Comparison of ENCODE assay signal across 20 cellular contexts in genomic region chr17:67602439-67602838, GRCh38.
DNase-seq lines count a peak whose midpoint lies in the region; ATAC-seq, FAIRE-seq and TF ChIP-seq lines count a peak whose summit lies in the region.
"Had no signal": no experiment of that assay in that cellular context is flagged by ENCODE, and none has a peak within 500 bp of the region (broad histone marks: within the 10 kb centered on the region; RNA-seq: fewer than 3 reads in every experiment).

No MANE protein-coding gene starts in this region.

- TF ChIP-seq RAD21 in HepG2 (CRISPR knock-in tag; IDR thresholded peaks at IDR 0.05), result no peak

- peak overlapping the region; percentile 73 for H3K27ac Mint-ChIP-seq in activated T-helper 17 cell treated with anti-CD3 and anti-CD28 coated beads, Interleukin-2, amount 50 U/mL, for 72 hours
- peak overlapping the region; percentile 70 for H3K27ac Mint-ChIP-seq in stimulated activated effector memory CD8-positive, alpha-beta T cell treated with anti-CD3 and anti-CD28 coated beads, Interleukin-12 subunit alpha, Interleukin-12 subunit beta, amount 100 ng/mL, for 72 hours
- H3K27ac Mint-ChIP-seq: activated CD4-positive, alpha-beta T cell treated with anti-CD3 and anti-CD28 coated beads, Interleukin-2, amount 10 ng/mL, durations not matched to agents 7 days and 5 days; mesothelial cell of epicardium had no signal

- no peak overlapping the region for H2AFZ ChIP-seq in HepG2 (ENCODE audit: low read length)

- 21% methylated on average over 4 of the region's 4 CpGs for WGBS in HepG2 (ENCODE audit: low lambda C conversion rate)
- WGBS in right lobe of liver (ENCODE audit: insufficient coverage, low coverage, low lambda C conversion rate, missing lambda C conversion rate), result 67% methylated on average over 3 of the region's 4 CpGs

- POLR2A ChIA-PET in HepG2 (lab: Yijun Ruan, JAX), result no interaction called here

- peaks cover 20% of the 10 kb centered on the region for H3K36me3 Mint-ChIP-seq in activated T-helper 17 cell treated with anti-CD3 and anti-CD28 coated beads, Interleukin-2, amount 50 U/mL, for 72 hours (ENCODE audit: low read depth)
- H3K36me3 Mint-ChIP-seq in stimulated activated effector memory CD8-positive, alpha-beta T cell treated with anti-CD3 and anti-CD28 coated beads, Interleukin-12 subunit alpha, Interleukin-12 subunit beta, amount 100 ng/mL, for 72 hours, result peaks cover 6% of the 10 kb centered on the region

- TF ChIP-seq CTCF in HepG2 (CRISPR knock-in tag; IDR thresholded peaks at IDR 0.05), result no peak
- TF ChIP-seq CTCF in right lobe of liver (IDR thresholded peaks at IDR 0.05), result no peak

- H3K4me1 ChIP-seq in HepG2 (ENCODE audit: insufficient read depth, low read length) (peaks cover 11% of the 10 kb centered on the region), right lobe of liver (no peaks in the 10 kb centered on the region)
- H3K4me1 ChIP-seq: SJCRH30 had no signal

- H3K4me3 ChIP-seq in HepG2 (replicated peaks in 1 of 3; ENCODE audit: insufficient read depth in 1 of 3, low read depth in 2 of 3, low read length in 3 of 3) (no peak overlapping the region), right lobe of liver (no peak overlapping the region)
- H3K4me3 ChIP-seq: SJCRH30, suprapubic skin, upper lobe of left lung had no signal

- BruUV-seq in HepG2 (replicated peaks; lab: Mats Ljungman, UMichigan), result no TSS peak

- no peak for FAIRE-seq in HepG2 (lab: Jason Lieb, UNC)
- FAIRE-seq in H54 (lab: Jason Lieb, UNC), result no peak
- FAIRE-seq: astrocyte had no signal

- DNase-seq in HepG2 (ENCODE audit: low spot score), result no peak
- DNase-seq in right lobe of liver, result no peak
- peak; percentile 47 for DNase-seq in islet precursor cell
- no peak for DNase-seq in stimulated activated effector memory CD8-positive, alpha-beta T cell treated with anti-CD3 and anti-CD28 coated beads, Interleukin-12 subunit alpha, Interleukin-12 subunit beta, amount 100 ng/mL, for 72 hours (ENCODE audit: low spot score in 2 of 2)
- DNase-seq in GM03348 (ENCODE audit: low spot score), result no peak
- DNase-seq in H54 (ENCODE audit: insufficient read length, low spot score), result no peak
- DNase-seq: KG1, NCI-H2171, upper lobe of left lung had no signal

- ATAC-seq in HepG2 (peak; percentile 21; the same call in 1 of the 3 replicates), right lobe of liver (no peak), HG03039 (IDR thresholded peaks at IDR 0.05; ENCODE audit: unreplicated experiment) (no peak)
- ATAC-seq in activated T-helper 17 cell treated with anti-CD3 and anti-CD28 coated beads, Interleukin-2, amount 50 U/mL, for 72 hours (replicated peaks), result no peak
- ATAC-seq in stimulated activated effector memory CD8-positive, alpha-beta T cell treated with anti-CD3 and anti-CD28 coated beads, Interleukin-12 subunit alpha, Interleukin-12 subunit beta, amount 100 ng/mL, for 72 hours, result no peak

- TF ChIP-seq POLR2A in HepG2 (IDR thresholded peaks at IDR 0.05; ENCODE audit: insufficient read depth in 1 of 2, low read depth in 2 of 2, low read length in 2 of 2) (no peak), right lobe of liver (IDR thresholded peaks at IDR 0.05) (no peak), H54 (IDR thresholded peaks at IDR 0.05; ENCODE audit: low read depth, low read length) (no peak)

- H3K9ac ChIP-seq in HepG2 (ENCODE audit: insufficient read depth, low read depth, low read length), result no peak overlapping the region

- no peaks in the 10 kb centered on the region for H3K9me3 Mint-ChIP-seq in activated T-helper 17 cell treated with anti-CD3 and anti-CD28 coated beads, Interleukin-2, amount 50 U/mL, for 72 hours
- H3K9me3 Mint-ChIP-seq in stimulated activated effector memory CD8-positive, alpha-beta T cell treated with anti-CD3 and anti-CD28 coated beads, Interleukin-12 subunit alpha, Interleukin-12 subunit beta, amount 100 ng/mL, for 72 hours, result no peaks in the 10 kb centered on the region
- H3K9me3 Mint-ChIP-seq: activated CD4-positive, alpha-beta T cell treated with anti-CD3 and anti-CD28 coated beads, Interleukin-2, amount 10 ng/mL, durations not matched to agents 7 days and 5 days had no signal

- no peak for TF ChIP-seq EP300 in HepG2 (IDR thresholded peaks at IDR 0.05; ENCODE audit: low read depth in 2 of 2, low read length in 2 of 2)
- TF ChIP-seq EP300 in HepG2 (CRISPR knock-in tag; IDR thresholded peaks at IDR 0.05; ENCODE audit: borderline replicate concordance), result no peak

- H3K79me2 ChIP-seq in HepG2 (ENCODE audit: insufficient read depth, low read length), result no peaks in the 10 kb centered on the region

- H3K4me1 Mint-ChIP-seq in activated T-helper 17 cell treated with anti-CD3 and anti-CD28 coated beads, Interleukin-2, amount 50 U/mL, for 72 hours, result peaks cover 21% of the 10 kb centered on the region
- peaks cover 16% of the 10 kb centered on the region for H3K4me1 Mint-ChIP-seq in stimulated activated effector memory CD8-positive, alpha-beta T cell treated with anti-CD3 and anti-CD28 coated beads, Interleukin-12 subunit alpha, Interleukin-12 subunit beta, amount 100 ng/mL, for 72 hours
- H3K4me1 Mint-ChIP-seq: endodermal cell had no signal

- intact Hi-C loops in HepG2 (cut with micrococcal nuclease; ENCODE audit: unreplicated experiment) (no loop called here), right lobe of liver (cut with DNase I) (no loop called here)

- H3K27me3 ChIP-seq in HepG2 (ENCODE audit: control insufficient read depth in 1 of 2, insufficient read depth in 2 of 2, low read length in 2 of 2) (no peaks in the 10 kb centered on the region), right lobe of liver (no peaks in the 10 kb centered on the region)
- H3K27me3 ChIP-seq: BE2C, SJCRH30, suprapubic skin, upper lobe of left lung had no signal

- no peaks in the 10 kb centered on the region for H3K27me3 Mint-ChIP-seq in activated T-helper 17 cell treated with anti-CD3 and anti-CD28 coated beads, Interleukin-2, amount 50 U/mL, for 72 hours
- H3K27me3 Mint-ChIP-seq: activated CD4-positive, alpha-beta T cell treated with anti-CD3 and anti-CD28 coated beads, Interleukin-2, amount 10 ng/mL, durations not matched to agents 7 days and 5 days had no signal

- no peaks in the 10 kb centered on the region for H4K20me1 ChIP-seq in HepG2 (ENCODE audit: insufficient read depth, low read length)

- CTCF ChIA-PET in HepG2 (lab: Yijun Ruan, JAX; ENCODE audit: low intra/inter-chr PET ratio, low total read pairs), result interaction anchor here (0.9 to 2.3 kb wide), 4 partner anchors 215 to 227 kb away, joined by 3 to 12 read pairs (median 7); partner anchors contain the start of gene PITPNC1

- no peaks in the 10 kb centered on the region for H3K9me3 ChIP-seq in HepG2 (ENCODE audit: low read length)
- H3K9me3 ChIP-seq in right lobe of liver, result no peaks in the 10 kb centered on the region
- H3K9me3 ChIP-seq: BE2C, SJCRH30, suprapubic skin, upper lobe of left lung had no signal

- H3K27ac ChIP-seq in HepG2 (ENCODE audit: extremely low read length, insufficient read depth, low read length) (no peak overlapping the region), right lobe of liver (no peak overlapping the region)
- H3K27ac ChIP-seq: HL-60, SJCRH30, suprapubic skin, upper lobe of left lung, WERI-Rb-1 had no signal

- in situ Hi-C loops in HepG2 (cut with HindIII; ENCODE audit: extremely low pct_ligation_motif_present, low pct_unique_long_range_greater_than_20kb), result loop anchor here (10.0 kb wide), 1 partner anchor 228 kb away; the partner anchor contains the start of gene PITPNC1

- no peak overlapping the region for H3K4me2 ChIP-seq in HepG2 (ENCODE audit: low read depth, low read length)

- H3K4me3 Mint-ChIP-seq in activated T-helper 17 cell treated with anti-CD3 and anti-CD28 coated beads, Interleukin-2, amount 50 U/mL, for 72 hours, result no peak overlapping the region
- H3K4me3 Mint-ChIP-seq in stimulated activated effector memory CD8-positive, alpha-beta T cell treated with anti-CD3 and anti-CD28 coated beads, Interleukin-12 subunit alpha, Interleukin-12 subunit beta, amount 100 ng/mL, for 72 hours, result no peak overlapping the region
- H3K4me3 Mint-ChIP-seq: activated CD4-positive, alpha-beta T cell treated with anti-CD3 and anti-CD28 coated beads, Interleukin-2, amount 10 ng/mL, durations not matched to agents 7 days and 5 days; endodermal cell; mesothelial cell of epicardium had no signal

- H3K36me3 ChIP-seq in HepG2 (replicated peaks in 1 of 2; ENCODE audit: control insufficient read depth in 1 of 2, insufficient read depth in 2 of 2, low read length in 2 of 2) (no peaks in the 10 kb centered on the region), right lobe of liver (no peaks in the 10 kb centered on the region)
- H3K36me3 ChIP-seq: BE2C, SJCRH30, suprapubic skin, upper lobe of left lung, WERI-Rb-1 had no signal

TF ChIP-seq in HepG2, 621 proteins besides CTCF, POLR2A, EP300 and RAD21:
- TF ChIP-seq TAF1 (CRISPR knock-in tag; IDR thresholded peaks at IDR 0.05) (no peak), ZNF501 (CRISPR knock-in tag; IDR thresholded peaks at IDR 0.05) (0 out of 2 replicates have a peak, but pooled peaks have one; percentile 16), ATM (IDR thresholded peaks at IDR 0.05; ENCODE audit: borderline replicate concordance) (no peak), CBX1 (IDR thresholded peaks at IDR 0.05; ENCODE audit: low read depth) (no peak), SALL1 (CRISPR knock-in tag; IDR thresholded peaks at IDR 0.05) (peak; percentile 19; the same call in 1 of the 2 replicates), ZBTB21 (CRISPR knock-in tag; IDR thresholded peaks at IDR 0.05) (no peak)
